Comparison of ENCODE assay signal across 8 cellular contexts in the genomic region with DNA sequence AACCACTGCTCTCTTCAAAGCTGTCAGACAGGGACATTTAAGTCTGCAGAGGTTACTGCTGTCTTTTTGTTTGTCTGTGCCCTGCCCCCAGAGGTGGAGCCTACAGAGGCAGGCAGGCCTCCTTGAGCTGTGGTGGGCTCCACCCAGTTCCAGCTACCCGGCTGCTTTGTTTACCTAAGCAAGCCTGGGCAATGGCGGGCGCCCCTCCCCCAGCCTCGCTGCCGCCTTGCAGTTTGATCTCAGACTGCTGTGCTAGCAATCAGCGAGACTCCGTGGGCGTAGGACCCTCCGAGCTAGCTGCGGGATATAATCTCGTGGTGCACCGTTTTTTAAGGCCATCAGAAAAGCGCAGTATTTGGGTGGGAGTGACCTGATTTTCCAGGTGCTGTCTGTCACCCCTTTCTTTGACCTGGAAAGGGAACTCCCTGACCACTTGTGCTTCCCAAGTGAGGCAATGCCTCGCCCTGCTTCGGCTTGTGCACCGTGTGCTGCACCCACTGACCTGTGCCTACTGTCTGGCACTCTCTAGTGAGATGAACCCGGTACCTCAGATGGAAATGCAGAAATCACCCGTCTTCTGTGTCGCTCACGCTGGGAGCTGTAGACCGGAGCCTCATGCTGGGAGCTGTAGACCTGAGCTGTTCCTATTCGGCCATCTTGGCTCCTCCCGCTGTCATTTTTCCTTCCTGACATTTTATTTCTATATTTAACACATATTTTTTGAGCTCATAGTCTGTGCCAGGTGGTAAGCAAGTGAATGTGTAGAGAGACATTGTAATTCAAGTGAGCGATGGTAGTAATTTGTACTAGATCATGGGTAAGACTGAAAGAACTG.
A peak's percentile ranks its signal among the peaks of the same experiment; 100 is the strongest.
DNase-seq lines count a peak whose midpoint lies in the region; TF ChIP-seq lines count a peak whose summit lies in the region.
"Not testable (repeated sequence)": the region's sequence is repeated elsewhere in the genome, so short reads cannot be mapped to it uniquely, and the experiment has no call there.

No MANE protein-coding gene starts in this region.

- not testable (repeated sequence) for H3K27ac ChIP-seq in HUES6 (ENCODE audit: low read depth, low read length); SJCRH30; mesendoderm (ENCODE audit: low read depth, low read length)

- not testable (repeated sequence) for H3K79me2 ChIP-seq in mesendoderm (ENCODE audit: control insufficient read depth, insufficient read depth, low read length)

- no CpG with 5 or more reads among the region's 24 CpGs for WGBS in mesendoderm (ENCODE audit: extremely low coverage, insufficient coverage, low lambda C conversion rate)

- not testable (repeated sequence) for H3K79me1 ChIP-seq in mesendoderm (ENCODE audit: low read length)

- H3K18ac ChIP-seq in mesendoderm (ENCODE audit: low read length) = peak overlapping the region; percentile 7

- H4K8ac ChIP-seq in mesendoderm (ENCODE audit: low read depth, low read length) = not testable (repeated sequence)

- not testable (repeated sequence) for H3K4me1 ChIP-seq in Caco-2; SJCRH30; mesendoderm (ENCODE audit: control insufficient read depth, low read depth, low read length); neuron (ENCODE audit: insufficient read depth, low read length)
- peaks cover 14% of the 10 kb centered on the region; the same call in 1 of the 2 replicates for H3K4me1 ChIP-seq in HUES6 (ENCODE audit: control insufficient read depth, insufficient read depth, low read length)

- TF ChIP-seq CTCF in Caco-2 (IDR thresholded peaks at IDR 0.05; ENCODE audit: insufficient read depth in 1 of 2, low read depth in 1 of 2, low read length in 1 of 2, severe bottlenecking in 1 of 2, unreplicated experiment in 1 of 2); epithelial cell of esophagus (IDR thresholded peaks at IDR 0.05; ENCODE audit: insufficient read depth, low read depth, low read length, missing control alignments): not testable (repeated sequence)

- H3K4me1 Mint-ChIP-seq in Caco-2 (ENCODE audit: low read depth, unreplicated experiment) = not testable (repeated sequence)

- H3K9ac ChIP-seq in HUES6 (ENCODE audit: low read length) = peak overlapping the region; percentile 52
- H3K9ac ChIP-seq in mesendoderm (ENCODE audit: low read length) = not testable (repeated sequence)

- not testable (repeated sequence) for H3K9me3 ChIP-seq in Caco-2; HUES6 (ENCODE audit: control insufficient read depth, insufficient read depth, low read depth, low read length); SJCRH30 (replicated peaks); neuron (ENCODE audit: low read length)

- not testable (repeated sequence) for BruUV-seq in Caco-2 (replicated peaks; lab: Mats Ljungman, UMichigan)

- not testable (repeated sequence) for H3K4me2 ChIP-seq in mesendoderm (ENCODE audit: low read length)

- H2BK120ac ChIP-seq in mesendoderm (ENCODE audit: low read depth, low read length) = not testable (repeated sequence)

- H2AK5ac ChIP-seq in mesendoderm (ENCODE audit: low read length) = not testable (repeated sequence)

- H3K4me3 ChIP-seq in Caco-2 (ENCODE audit: low read depth, low read length) = peak overlapping the region; percentile 35
- peak overlapping the region; percentile 2; the same call in 1 of the 2 replicates for H3K4me3 ChIP-seq in H7 (ENCODE audit: insufficient read depth, low read depth, low read length)
- H3K4me3 ChIP-seq in HUES6 (ENCODE audit: low read depth, low read length) = peak overlapping the region; percentile 40; the same call in 1 of the 2 replicates
- peak overlapping the region; percentile 26 for H3K4me3 ChIP-seq in SJCRH30
- peak overlapping the region; percentile 12 for H3K4me3 ChIP-seq in epithelial cell of esophagus (ENCODE audit: low read length)
- not testable (repeated sequence) for H3K4me3 ChIP-seq in mesendoderm (ENCODE audit: low read length); neuron (ENCODE audit: low read length)

- peak overlapping the region; percentile 83 for H3K4me3 Mint-ChIP-seq in Caco-2 (ENCODE audit: unreplicated experiment)

- peaks cover 15% of the 10 kb centered on the region for H3K9me3 Mint-ChIP-seq in Caco-2 (ENCODE audit: unreplicated experiment)

- not testable (repeated sequence) for H3K36me3 Mint-ChIP-seq in Caco-2 (ENCODE audit: insufficient read depth, unreplicated experiment)

- H3K27me3 ChIP-seq in Caco-2 (replicated peaks; ENCODE audit: control insufficient read depth, insufficient read depth, low read length); H7 (ENCODE audit: control insufficient read depth, insufficient read depth, low read length); HUES6 (ENCODE audit: control insufficient read depth, insufficient read depth, low read length); SJCRH30; mesendoderm (ENCODE audit: insufficient read depth, low read length, poor library complexity); neuron (ENCODE audit: insufficient read depth, low read length): not testable (repeated sequence)

- CTCF ChIA-PET in Caco-2 (lab: Charles Lee) = not testable (repeated sequence)

- POLR2A ChIA-PET in Caco-2 (lab: Charles Lee) = interaction anchor here (0.6 kb wide), 1 partner anchor 51 kb away, joined by 4 read pairs; no protein-coding TSS in a partner anchor

- H3K27ac Mint-ChIP-seq in Caco-2 (ENCODE audit: unreplicated experiment) = peak overlapping the region; percentile 32

- H2AFZ ChIP-seq in neuron (ENCODE audit: low read depth, low read length) = peak overlapping the region; percentile 54

- DNase-seq in Caco-2 = peak in 1 of 2 experiments; percentile 23
- not testable (repeated sequence) for DNase-seq in H7, SJCRH30, mesendoderm
- peak; percentile 28 for DNase-seq in NCI-H510A treated with DMSO at 0.1 percent for 48 hours (lab: John Stamatoyannopoulos, UW)
- DNase-seq in epithelial cell of esophagus (ENCODE audit: low read depth) = peak; percentile 50

- H4K5ac ChIP-seq in mesendoderm (ENCODE audit: low read length) = not testable (repeated sequence)

- H3K36me3 ChIP-seq in Caco-2 (ENCODE audit: control insufficient read depth, insufficient read depth, low read length); H7 (replicated peaks; ENCODE audit: control insufficient read depth, insufficient read depth, low read length); HUES6 (ENCODE audit: control insufficient read depth, insufficient read depth, low read length); SJCRH30; mesendoderm (ENCODE audit: control insufficient read depth, insufficient read depth, low read length); neuron (ENCODE audit: insufficient read depth, low read length): not testable (repeated sequence)

- H2BK5ac ChIP-seq in mesendoderm (ENCODE audit: low read length) = not testable (repeated sequence)

- intact Hi-C loops in Caco-2 (cut with micrococcal nuclease; ENCODE audit: unreplicated experiment) = not testable (repeated sequence)

- not testable (repeated sequence) for H2BK15ac ChIP-seq in mesendoderm (replicated peaks; ENCODE audit: low read depth)

- H3K4ac ChIP-seq in mesendoderm (ENCODE audit: low read depth, low read length) = not testable (repeated sequence)

- not testable (repeated sequence) for H3K23ac ChIP-seq in mesendoderm (ENCODE audit: low read length)

- not testable (repeated sequence) for H3K27me3 Mint-ChIP-seq in Caco-2 (ENCODE audit: insufficient read depth, unreplicated experiment)

- not testable (repeated sequence) for H3K56ac ChIP-seq in mesendoderm (ENCODE audit: low read length)
